Comparison of ENCODE assay signal across 1 cellular context in genomic region chr2:169478339-169478738, GRCh38.
TF ChIP-seq lines count a peak whose summit lies in the region.

No MANE protein-coding gene starts in this region.

TF ChIP-seq in IMR-90, 13 proteins besides CTCF, POLR2A, EP300 and RAD21:
- TF ChIP-seq BHLHE40 (IDR thresholded peaks at IDR 0.05; ENCODE audit: low read depth, low read length) (no peak), CHD1 (IDR thresholded peaks at IDR 0.05; ENCODE audit: low read depth, low read length) (no peak), CEBPB (IDR thresholded peaks at IDR 0.05; ENCODE audit: low read depth, low read length) (no peak), ELK1 (IDR thresholded peaks at IDR 0.05; ENCODE audit: borderline replicate concordance, low read depth, low read length) (no peak), NFE2L2 (IDR thresholded peaks at IDR 0.05; ENCODE audit: low read depth, low read length) (no peak), RCOR1 (IDR thresholded peaks at IDR 0.05; ENCODE audit: insufficient replicate concordance, low read length) (no peak), USF2 (IDR thresholded peaks at IDR 0.05; ENCODE audit: low read depth, low read length) (no peak), MXI1 (IDR thresholded peaks at IDR 0.05; ENCODE audit: borderline replicate concordance, low read depth, low read length) (no peak), FOS (IDR thresholded peaks at IDR 0.05; ENCODE audit: low read depth, low read length) (no peak), RFX5 (IDR thresholded peaks at IDR 0.05; ENCODE audit: low read depth, low read length) (no peak), MAZ (IDR thresholded peaks at IDR 0.05; ENCODE audit: borderline replicate concordance, low read depth, low read length) (no peak), SMC3 (IDR thresholded peaks at IDR 0.05; ENCODE audit: low read depth, low read length) (no peak), MAFK (IDR thresholded peaks at IDR 0.05; ENCODE audit: low read depth, low read length) (no peak)
